Comparison of ENCODE assay signal across 25 cellular contexts in the genomic region with DNA sequence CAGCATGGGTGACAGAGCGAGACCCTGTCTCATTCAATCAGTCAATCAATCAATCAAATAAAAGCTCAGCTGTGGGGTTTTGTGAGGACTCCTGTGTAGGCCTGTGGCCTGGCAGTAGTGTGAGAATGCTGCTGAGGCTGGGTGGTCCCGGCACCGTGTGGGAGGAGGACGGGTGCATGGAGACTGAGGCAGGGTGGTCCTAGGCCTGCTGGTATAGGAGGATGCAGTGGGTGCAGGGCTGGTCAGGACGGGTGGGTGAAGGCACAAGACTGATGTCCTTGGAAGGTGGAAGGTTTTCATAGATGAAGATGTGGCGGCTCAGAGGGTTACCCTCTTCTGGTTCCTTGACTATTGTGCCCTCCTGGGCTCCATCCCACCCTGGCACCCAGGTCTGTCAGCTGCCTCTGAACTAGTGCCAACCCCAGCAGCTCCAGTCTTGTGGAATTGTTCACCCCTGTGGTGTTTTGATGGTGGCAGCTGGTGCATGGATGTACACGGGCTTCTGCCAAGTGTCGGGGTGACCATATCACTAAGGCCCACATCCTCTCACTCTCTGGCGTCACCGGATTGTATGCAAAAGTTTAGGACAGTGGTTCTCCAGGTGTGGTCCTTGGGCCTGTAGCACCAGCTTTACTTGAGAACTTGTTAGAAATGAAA. TPM values are rescaled to one million over a fixed set of nuclear protein-coding genes. Genes with fewer than 3 reads are reported as not detected.
DNase-seq lines count a peak whose midpoint lies in the region; ATAC-seq lines count a peak whose summit lies in the region.
"Had no signal": no experiment of that assay in that cellular context is flagged by ENCODE, and none has a peak within 500 bp of the region (broad histone marks: within the 10 kb centered on the region; RNA-seq: fewer than 3 reads in every experiment).

No MANE protein-coding gene starts in this region.

- H2AFZ ChIP-seq in mesenchymal stem cell (ENCODE audit: low read depth, low read length): no peak overlapping the region
- H2AFZ ChIP-seq: GM23248 had no signal

- H4K20me1 ChIP-seq in BLaER1: no peaks in the 10 kb centered on the region

- no peak overlapping the region for H3K4me3 Mint-ChIP-seq in activated T-cell treated with anti-CD3 and anti-CD28 coated beads, Interleukin-2, amount 50 U/mL, for 24 hours
- no peak overlapping the region for H3K4me3 Mint-ChIP-seq in activated T-cell treated with anti-CD3 and anti-CD28 coated beads, Interleukin-2, amount 50 U/mL, for 4 hours
- H3K4me3 Mint-ChIP-seq: CD14-positive monocyte, H9, HFFc6 had no signal

- peak overlapping the region; percentile 8 for H2BK5ac ChIP-seq in mesenchymal stem cell (ENCODE audit: low read depth, low read length, poor library complexity, severe bottlenecking)

- no peaks in the 10 kb centered on the region for H3K27me3 ChIP-seq in BLaER1
- no peaks in the 10 kb centered on the region for H3K27me3 ChIP-seq in mesenchymal stem cell (ENCODE audit: control insufficient read depth in 1 of 2, insufficient read depth in 1 of 2, low read length in 2 of 2)

- WGBS in mesenchymal stem cell: 96% methylated on average over 9 of the region's 10 CpGs

- H3K9me3 ChIP-seq in BLaER1 (peaks cover 19% of the 10 kb centered on the region), mesenchymal stem cell (ENCODE audit: control insufficient read depth, low read length) (no peaks in the 10 kb centered on the region)

- no peak overlapping the region for H4K8ac ChIP-seq in mesenchymal stem cell (ENCODE audit: low read length)

- H3K4me2 ChIP-seq in BLaER1: no peak overlapping the region
- no peak overlapping the region for H3K4me2 ChIP-seq in mesenchymal stem cell (ENCODE audit: low read length, poor library complexity, severe bottlenecking)

- peaks cover 42% of the 10 kb centered on the region for H3K4me1 ChIP-seq in BLaER1
- no peaks in the 10 kb centered on the region for H3K4me1 ChIP-seq in mesenchymal stem cell (ENCODE audit: control insufficient read depth, insufficient read depth, low read depth, low read length)

- no peak overlapping the region for H2BK120ac ChIP-seq in mesenchymal stem cell (ENCODE audit: low read depth, low read length)

- peak overlapping the region; percentile 29 for H3K27ac Mint-ChIP-seq in activated T-cell treated with anti-CD3 and anti-CD28 coated beads, Interleukin-2, amount 50 U/mL, for 24 hours
- H3K27ac Mint-ChIP-seq: HFFc6 had no signal

- H3K4me1 Mint-ChIP-seq in activated T-cell treated with anti-CD3 and anti-CD28 coated beads, Interleukin-2, amount 50 U/mL, for 24 hours (ENCODE audit: low read depth): peaks cover 15% of the 10 kb centered on the region
- peaks cover 2% of the 10 kb centered on the region for H3K4me1 Mint-ChIP-seq in activated T-cell treated with anti-CD3 and anti-CD28 coated beads, Interleukin-2, amount 50 U/mL, for 4 hours (ENCODE audit: low read depth)
- H3K4me1 Mint-ChIP-seq: CD14-positive monocyte, H9 had no signal

- peaks cover 91% of the 10 kb centered on the region for H3K36me3 ChIP-seq in BLaER1
- peaks cover 52 to 68% of the 10 kb centered on the region in 2 experiments for H3K36me3 ChIP-seq in mesenchymal stem cell (ENCODE audit: control insufficient read depth in 1 of 2, insufficient read depth in 2 of 2, low read depth in 1 of 2, low read length in 2 of 2)

- H2BK15ac ChIP-seq in mesenchymal stem cell (ENCODE audit: low read depth, poor library complexity, severe bottlenecking): no peak overlapping the region

- peak overlapping the region; percentile 16; the same call in 1 of the 2 replicates for H3K9ac ChIP-seq in BLaER1
- H3K9ac ChIP-seq in mesenchymal stem cell (ENCODE audit: low read length): no peak overlapping the region
- H3K9ac ChIP-seq: GM23248 had no signal

- H2BK12ac ChIP-seq in mesenchymal stem cell (ENCODE audit: low read length in 2 of 2): no peak overlapping the region

- peak overlapping the region in 1 of 2 experiments; percentile 57 for H3K14ac ChIP-seq in mesenchymal stem cell (ENCODE audit: low read length in 2 of 2)

- H3K18ac ChIP-seq in mesenchymal stem cell (ENCODE audit: low read depth in 1 of 2, low read length in 2 of 2): no peak overlapping the region

- no peak overlapping the region for H4K91ac ChIP-seq in mesenchymal stem cell (ENCODE audit: low read length)

- no peak overlapping the region for H2AK5ac ChIP-seq in mesenchymal stem cell (ENCODE audit: low read length, severe bottlenecking)

- H3K4me3 ChIP-seq in BLaER1: no peak overlapping the region
- H3K4me3 ChIP-seq in mesenchymal stem cell (ENCODE audit: insufficient read depth in 1 of 2, low read depth in 1 of 2, low read length in 2 of 2): no peak overlapping the region
- H3K4me3 ChIP-seq: GM12878, GM23248 had no signal

- H3K4ac ChIP-seq in mesenchymal stem cell (ENCODE audit: low read depth in 1 of 2, low read length in 2 of 2): no peak overlapping the region

- no peaks in the 10 kb centered on the region for H3K27me3 Mint-ChIP-seq in activated T-cell treated with anti-CD3 and anti-CD28 coated beads, Interleukin-2, amount 50 U/mL, for 24 hours
- no peaks in the 10 kb centered on the region for H3K27me3 Mint-ChIP-seq in activated T-cell treated with anti-CD3 and anti-CD28 coated beads, Interleukin-2, amount 50 U/mL, for 4 hours (ENCODE audit: low read depth)

- H3K36me3 Mint-ChIP-seq in activated T-cell treated with anti-CD3 and anti-CD28 coated beads, Interleukin-2, amount 50 U/mL, for 24 hours (ENCODE audit: low read depth): peaks cover 70% of the 10 kb centered on the region
- peaks cover 31% of the 10 kb centered on the region for H3K36me3 Mint-ChIP-seq in activated T-cell treated with anti-CD3 and anti-CD28 coated beads, Interleukin-2, amount 50 U/mL, for 4 hours (ENCODE audit: insufficient read depth)

- H3K27ac ChIP-seq in BLaER1 (0 out of 2 replicates have a peak overlapping the region, but pooled peaks have one; percentile 22), mesenchymal stem cell (ENCODE audit: low read length, poor library complexity, severe bottlenecking) (no peak overlapping the region)
- H3K27ac ChIP-seq: GM23248, RWPE1 had no signal

- no peak for DNase-seq in activated T-cell treated with anti-CD3 and anti-CD28 coated beads, Interleukin-2, amount 50 U/mL, for 24 hours
- DNase-seq in activated T-cell treated with anti-CD3 and anti-CD28 coated beads, Interleukin-2, amount 50 U/mL, for 4 hours: no peak
- no peak for DNase-seq in mesenchymal stem cell
- DNase-seq in retina: peak; percentile 58
- no peak for DNase-seq in germinal center (ENCODE audit: low spot score)
- DNase-seq in SW480 (ENCODE audit: low spot score): no peak
- DNase-seq: AML-193; COR-L47; DMS 273 treated with DMSO at 0.1 percent for 48 hours; DMS79 treated with DMSO at 0.1 percent for 48 hours; GM23248; H9; HFFc6; Kasumi-1; NCI-H1694; NCI-H2081; NCI-H2171 treated with DMSO at 0.1 percent for 48 hours; NCI-H526 treated with DMSO at 0.1 percent for 48 hours; NK-92 treated with Interleukin-12 subunit alpha and Interleukin-12 subunit beta, amount 100 ng/mL, for 24 hours had no signal

- peaks cover 7% of the 10 kb centered on the region for H3K9me3 Mint-ChIP-seq in activated T-cell treated with anti-CD3 and anti-CD28 coated beads, Interleukin-2, amount 50 U/mL, for 24 hours
- H3K9me3 Mint-ChIP-seq in activated T-cell treated with anti-CD3 and anti-CD28 coated beads, Interleukin-2, amount 50 U/mL, for 4 hours: peaks cover 4% of the 10 kb centered on the region

- H3K23ac ChIP-seq in mesenchymal stem cell (ENCODE audit: low read length in 2 of 2): no peak overlapping the region

- H3K79me1 ChIP-seq in mesenchymal stem cell (replicated peaks; ENCODE audit: low read length, poor library complexity, severe bottlenecking): peaks cover 13% of the 10 kb centered on the region

- no peak for ATAC-seq in activated T-cell treated with anti-CD3 and anti-CD28 coated beads, Interleukin-2, amount 50 U/mL, for 4 hours
- no peak for ATAC-seq in GM19023 (IDR thresholded peaks at IDR 0.05; ENCODE audit: unreplicated experiment)
- ATAC-seq: GM12878, SK-N-SH treated with all-trans-retinoic acid at 6 μM for 48 hours had no signal

RNA-seq across cellular contexts. Expression of a gene that starts 23.7 kb away (rescaled TPM):
- 10 to 100 TPM; 23.1 to 26.8 (median 25.3) TPM for total RNA-seq in activated T-cell treated with anti-CD3 and anti-CD28 coated beads, Interleukin-2, amount 50 U/mL, for 4 hours
- 16.0 TPM for polyA plus RNA-seq in mesenchymal stem cell (2013, experiment 1 of 2)
- polyA plus RNA-seq in mesenchymal stem cell (2013, experiment 2 of 2): 16.1 TPM

RNA-seq across cellular contexts. Expression of a gene that starts 28.0 kb away (rescaled TPM):
- total RNA-seq in activated T-cell treated with anti-CD3 and anti-CD28 coated beads, Interleukin-2, amount 50 U/mL, for 4 hours: 1 to 10 TPM; 2.3 to 3.6 (median 2.8) TPM
- polyA plus RNA-seq in mesenchymal stem cell (2013, experiment 1 of 2): 3.0 TPM
- polyA plus RNA-seq in mesenchymal stem cell (2013, experiment 2 of 2): 3.2 TPM

RNA-seq across cellular contexts. Expression of a gene that starts 35.4 kb away (rescaled TPM):
- total RNA-seq in activated T-cell treated with anti-CD3 and anti-CD28 coated beads, Interleukin-2, amount 50 U/mL, for 4 hours: 10 to 100 TPM; 56.2 to 65.3 (median 60.9) TPM
- polyA plus RNA-seq in mesenchymal stem cell (2013, experiment 1 of 2): 11.9 TPM
- polyA plus RNA-seq in mesenchymal stem cell (2013, experiment 2 of 2): 11.1 TPM
